In the genomic region with DNA sequence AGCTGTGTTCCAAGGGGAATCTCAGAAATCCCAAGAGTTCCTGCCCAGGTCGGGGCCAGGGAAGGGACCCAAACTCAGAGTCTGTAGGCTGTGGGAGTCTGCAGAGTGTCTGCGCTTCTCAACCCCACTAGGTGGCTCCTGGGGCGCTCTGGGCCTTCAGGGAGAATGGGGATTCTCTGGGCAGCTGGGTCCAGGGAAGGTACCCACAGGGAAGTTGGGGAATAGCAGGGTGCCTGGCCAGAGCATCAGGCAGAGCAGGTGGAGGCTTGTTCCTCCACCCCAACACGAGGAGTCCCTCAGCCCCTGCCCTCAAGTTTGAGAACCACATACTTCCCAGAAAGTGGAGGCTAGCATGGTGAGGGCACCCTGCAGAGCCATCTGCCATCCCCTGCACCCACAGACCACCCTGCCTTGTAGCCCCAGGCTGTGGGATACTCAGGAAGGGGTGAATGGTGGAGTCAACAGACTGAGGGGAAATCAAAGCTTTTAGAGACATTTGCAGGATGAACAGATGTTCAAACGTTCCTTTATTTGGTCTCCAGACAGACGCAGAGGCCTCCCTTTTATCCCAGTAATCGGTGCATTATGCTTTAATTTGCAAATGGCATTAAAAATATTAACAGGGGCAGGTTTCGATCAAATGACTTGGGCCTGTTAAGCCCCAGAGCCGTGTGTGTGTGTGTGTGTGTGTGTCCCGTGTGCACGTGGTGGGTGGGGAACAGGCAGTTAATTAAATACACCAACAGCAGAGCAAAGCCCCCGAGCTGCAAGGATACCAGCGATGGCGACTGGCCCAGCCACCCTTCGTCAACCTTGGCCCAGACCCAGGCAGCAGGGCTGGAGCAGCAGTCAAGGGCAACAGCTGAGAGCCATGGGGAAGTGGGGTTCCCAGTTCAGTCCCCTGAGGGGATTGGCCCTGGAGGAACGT, we compare ENCODE assay signal across 17 cellular contexts. TPM values are rescaled to one million over a fixed set of nuclear protein-coding genes. Genes with fewer than 3 reads are reported as not detected.
DNase-seq lines count a peak whose midpoint lies in the region; ATAC-seq and TF ChIP-seq lines count a peak whose summit lies in the region.
"Had no signal": no experiment of that assay in that cellular context is flagged by ENCODE, and none has a peak within 500 bp of the region (broad histone marks: within the 10 kb centered on the region; RNA-seq: fewer than 3 reads in every experiment).

No MANE protein-coding gene starts in this region.

- 49 to 65% (median 58%) methylated on average over 8 to 16 of the region's 16 CpGs for WGBS in adrenal gland, 4 donors
- WGBS in esophagus muscularis mucosa = 72% methylated on average over 16 of the region's 16 CpGs

- H3K27me3 ChIP-seq in BLaER1 treated with 17β-estradiol and CSF1 and Interleukin-3, amounts not matched to agents 10 nM and 100 nM = no peaks in the 10 kb centered on the region
- no peaks in the 10 kb centered on the region for H3K27me3 ChIP-seq in adrenal gland
- H3K27me3 ChIP-seq in esophagus muscularis mucosa = no peaks in the 10 kb centered on the region

- DNase-seq in NCI-H1092 treated with DMSO at 0.1 percent for 48 hours (lab: John Stamatoyannopoulos, UW) = peak; percentile 16
- DNase-seq in adrenal gland = peak in 6 of 7 donors; percentile 26 to 65 (median 40)
- no peak for DNase-seq in mesothelial cell of epicardium (ENCODE audit: low spot score in 2 of 2, unreplicated experiment in 2 of 2)
- DNase-seq in esophagus muscularis mucosa (ENCODE audit: extremely low spot score) = no peak
- no peak for DNase-seq in mucosa of descending colon
- DNase-seq in putamen (ENCODE audit: low spot score) = no peak
- DNase-seq: activated CD4-positive, alpha-beta T cell treated with anti-CD3 and anti-CD28 coated beads for 36 hours; activated T-cell treated with anti-CD3 and anti-CD28 coated beads, Interleukin-2, amount 50 U/mL, for 24 hours; foreskin melanocyte; NCI-H187; SW 1271 had no signal

- H3K36me3 ChIP-seq in BLaER1 treated with 17β-estradiol and CSF1 and Interleukin-3, amounts not matched to agents 10 nM and 100 nM = no peaks in the 10 kb centered on the region
- no peaks in the 10 kb centered on the region for H3K36me3 ChIP-seq in adrenal gland (replicated peaks in 1 of 2)
- H3K36me3 ChIP-seq in esophagus muscularis mucosa = peaks cover 0 to 20% (median 9%) of the 10 kb centered on the region in 4 donors
- H3K36me3 ChIP-seq in mucosa of descending colon (ENCODE audit: low read depth) = no peaks in the 10 kb centered on the region

- H3K36me3 Mint-ChIP-seq in mesothelial cell of epicardium = peaks cover 3% of the 10 kb centered on the region

- H3K9me3 Mint-ChIP-seq in mesothelial cell of epicardium = no peaks in the 10 kb centered on the region
- H3K9me3 Mint-ChIP-seq: activated T-cell treated with anti-CD3 and anti-CD28 coated beads, Interleukin-2, amount 50 U/mL, for 24 hours had no signal

- peaks cover 41% of the 10 kb centered on the region for H3K4me1 Mint-ChIP-seq in mesothelial cell of epicardium
- H3K4me1 Mint-ChIP-seq: activated CD4-positive, alpha-beta T cell treated with anti-CD3 and anti-CD28 coated beads for 36 hours had no signal

- no peak for TF ChIP-seq EP300 in esophagus muscularis mucosa (IDR thresholded peaks at IDR 0.05)

- peaks cover 20 to 55% (median 51%) of the 10 kb centered on the region in 10 experiments for H3K4me1 ChIP-seq in BLaER1 treated with 17β-estradiol and CSF1 and Interleukin-3, amounts not matched to agents 10 nM and 100 nM
- H3K4me1 ChIP-seq in adrenal gland (replicated peaks in 1 of 2) (peaks cover 0 to 14% of the 10 kb centered on the region in 2 donors), esophagus muscularis mucosa (no peaks in the 10 kb centered on the region), mucosa of descending colon (ENCODE audit: low read depth) (no peaks in the 10 kb centered on the region)

- H3K27me3 Mint-ChIP-seq in mesothelial cell of epicardium (ENCODE audit: low read depth) = no peaks in the 10 kb centered on the region
- H3K27me3 Mint-ChIP-seq: activated CD4-positive, alpha-beta T cell treated with anti-CD3 and anti-CD28 coated beads for 36 hours; activated T-cell treated with anti-CD3 and anti-CD28 coated beads, Interleukin-2, amount 50 U/mL, for 24 hours had no signal

- peak in 1 of 6 experiments; percentile 10 for TF ChIP-seq CTCF in adrenal gland (IDR thresholded peaks at IDR 0.05)
- no peak for TF ChIP-seq CTCF in mesothelial cell of epicardium (IDR thresholded peaks at IDR 0.05; ENCODE audit: unreplicated experiment)
- TF ChIP-seq CTCF in esophagus muscularis mucosa (IDR thresholded peaks at IDR 0.05) = no peak
- TF ChIP-seq CTCF in mucosa of descending colon (IDR thresholded peaks at IDR 0.05) = no peak

- H3K27ac Mint-ChIP-seq in mesothelial cell of epicardium = peak overlapping the region; percentile 16
- H3K27ac Mint-ChIP-seq: activated CD4-positive, alpha-beta T cell treated with anti-CD3 and anti-CD28 coated beads for 36 hours; activated T-cell treated with anti-CD3 and anti-CD28 coated beads, Interleukin-2, amount 50 U/mL, for 24 hours had no signal

- H3K4me3 ChIP-seq in BLaER1 treated with 17β-estradiol and CSF1 and Interleukin-3, amounts not matched to agents 10 nM and 100 nM = no peak overlapping the region
- H3K4me3 ChIP-seq in adrenal gland (no peak overlapping the region), esophagus muscularis mucosa (no peak overlapping the region), mucosa of descending colon (no peak overlapping the region)

- peak overlapping the region in 2 of 11 experiments; percentile 1 to 27; a peak in 1 of 22 replicates for H3K27ac ChIP-seq in BLaER1 treated with 17β-estradiol and CSF1 and Interleukin-3, amounts not matched to agents 10 nM and 100 nM
- H3K27ac ChIP-seq in adrenal gland (peak overlapping the region in 1 of 5 donors; percentile 21), esophagus muscularis mucosa (replicated peaks in 1 of 4) (no peak overlapping the region)
- H3K27ac ChIP-seq: C4-2B had no signal

- peak overlapping the region; percentile 49 to 82 (median 77) for H3K4me2 ChIP-seq in BLaER1 treated with 17β-estradiol and CSF1 and Interleukin-3, amounts not matched to agents 10 nM and 100 nM

- no peaks in the 10 kb centered on the region for H3K9me3 ChIP-seq in BLaER1 treated with 17β-estradiol and CSF1 and Interleukin-3, amounts not matched to agents 10 nM and 100 nM (replicated peaks in 1 of 11)
- H3K9me3 ChIP-seq in adrenal gland (replicated peaks in 1 of 3) (no peaks in the 10 kb centered on the region), esophagus muscularis mucosa (no peaks in the 10 kb centered on the region), mucosa of descending colon (no peaks in the 10 kb centered on the region)

- no peak for TF ChIP-seq POLR2A in adrenal gland (IDR thresholded peaks at IDR 0.05)
- TF ChIP-seq POLR2A in esophagus muscularis mucosa (IDR thresholded peaks at IDR 0.05; ENCODE audit: low read depth) = no peak

- intact Hi-C loops in adrenal gland (cut with DNase I) = no loop called here
- intact Hi-C loops in esophagus muscularis mucosa (cut with DNase I) = no loop called here
- intact Hi-C loops in mucosa of descending colon (cut with DNase I, micrococcal nuclease) = no loop called here

- H3K4me3 Mint-ChIP-seq in mesothelial cell of epicardium = no peak overlapping the region
- H3K4me3 Mint-ChIP-seq: activated CD4-positive, alpha-beta T cell treated with anti-CD3 and anti-CD28 coated beads for 36 hours; activated T-cell treated with anti-CD3 and anti-CD28 coated beads, Interleukin-2, amount 50 U/mL, for 24 hours had no signal

- peak overlapping the region in 5 of 11 experiments; percentile 1 to 45 (median 19); a peak in 5 of 22 replicates for H3K9ac ChIP-seq in BLaER1 treated with 17β-estradiol and CSF1 and Interleukin-3, amounts not matched to agents 10 nM and 100 nM

- peaks cover 0 to 83% (median 36%) of the 10 kb centered on the region in 11 experiments; a peak in 16 of 22 replicates for H4K20me1 ChIP-seq in BLaER1 treated with 17β-estradiol and CSF1 and Interleukin-3, amounts not matched to agents 10 nM and 100 nM

- ATAC-seq in HG03159 (IDR thresholded peaks at IDR 0.05; ENCODE audit: unreplicated experiment) = no peak
- ATAC-seq in mucosa of descending colon = no peak
- ATAC-seq: activated CD4-positive, alpha-beta T cell treated with anti-CD3 and anti-CD28 coated beads for 36 hours had no signal

RNA-seq across cellular contexts. Expression of gene DNAJB8, which starts 57.7 kb away (rescaled TPM):
- total RNA-seq in adrenal gland (not detected), mesothelial cell of epicardium (not detected in 3 replicates), esophagus muscularis mucosa (not detected), mucosa of descending colon (not detected)
- not detected for polyA plus RNA-seq in adrenal gland
- total RNA-seq: activated CD4-positive, alpha-beta T cell treated with anti-CD3 and anti-CD28 coated beads for 36 hours; dermis microvascular lymphatic vessel endothelial cell; G401; mucosa of gallbladder had no signal

Comparison
In these comparisons a context has a peak if more than half of its experiments do, and no peak if none do; other contexts are left out.
1. DNase-seq: peak in NCI-H1092 treated with DMSO at 0.1 percent for 48 hours (single experiment) and adrenal gland (6 of 7); none in mesothelial cell of epicardium (0 of 2), esophagus muscularis mucosa (single experiment), mucosa of descending colon (0 of 3) and putamen (single experiment).